In genomic region chr15:59896652-59897051, GRCh38 we compare ENCODE assay signal across 27 cellular contexts.
DNase-seq lines count a peak whose midpoint lies in the region; ATAC-seq and TF ChIP-seq lines count a peak whose summit lies in the region.
"Had no signal": no experiment of that assay in that cellular context is flagged by ENCODE, and none has a peak within 500 bp of the region (broad histone marks: within the 10 kb centered on the region; RNA-seq: fewer than 3 reads in every experiment).

No MANE protein-coding gene starts in this region.

- H3K9me3 ChIP-seq in HEK293 (ENCODE audit: control insufficient read depth, insufficient read depth, low read depth, low read length) (no peaks in the 10 kb centered on the region), left lung (no peaks in the 10 kb centered on the region)
- H3K9me3 ChIP-seq: BE2C, SJSA1 had no signal

- H3K36me3 Mint-ChIP-seq in endothelial cell (ENCODE audit: low read depth, unreplicated experiment) = no peaks in the 10 kb centered on the region
- H3K36me3 Mint-ChIP-seq in activated CD8-positive, alpha-beta memory T cell treated with anti-CD3 and anti-CD28 coated beads, Interleukin-2, amount 10 ng/mL, durations not matched to agents 7 days and 5 days = no peaks in the 10 kb centered on the region

- intact Hi-C loops in left lung (cut with DNase I) = no loop called here

- POLR2A ChIA-PET in HEK293 (lab: Yijun Ruan, JAX) = no interaction called here

- H3K27me3 Mint-ChIP-seq in endothelial cell (ENCODE audit: unreplicated experiment) = peaks cover 4% of the 10 kb centered on the region
- peaks cover 22% of the 10 kb centered on the region for H3K27me3 Mint-ChIP-seq in activated CD8-positive, alpha-beta memory T cell treated with anti-CD3 and anti-CD28 coated beads, Interleukin-2, amount 10 ng/mL, durations not matched to agents 7 days and 5 days

- H3K27me3 ChIP-seq in left lung = peaks cover 0 to 41% of the 10 kb centered on the region in 2 donors

- H3K4me1 Mint-ChIP-seq in endothelial cell (ENCODE audit: unreplicated experiment) = no peaks in the 10 kb centered on the region
- no peaks in the 10 kb centered on the region for H3K4me1 Mint-ChIP-seq in activated CD8-positive, alpha-beta memory T cell treated with anti-CD3 and anti-CD28 coated beads, Interleukin-2, amount 10 ng/mL, durations not matched to agents 7 days and 5 days

- CTCF ChIA-PET in HEK293 (lab: Yijun Ruan, JAX) = no interaction called here
- CTCF ChIA-PET in activated CD8-positive, alpha-beta memory T cell treated with anti-CD3 and anti-CD28 coated beads, Interleukin-2, amount 10 ng/mL, durations not matched to agents 7 days and 5 days (lab: Charles Lee) = no interaction called here

- DNase-seq in NCI-H146 (lab: John Stamatoyannopoulos, UW) (peak; percentile 16), NCI-H146 treated with DMSO at 0.1 percent for 48 hours (lab: John Stamatoyannopoulos, UW; ENCODE audit: unreplicated experiment) (no peak), NCI-H82 (lab: John Stamatoyannopoulos, UW) (peak; percentile 57), endothelial cell (ENCODE audit: low spot score) (no peak), left lung (no peak)
- DNase-seq in activated CD8-positive, alpha-beta memory T cell treated with anti-CD3 and anti-CD28 coated beads, Interleukin-2, amount 10 ng/mL, durations not matched to agents 7 days and 5 days = no peak
- no peak for DNase-seq in activated CD4-positive, alpha-beta T cell treated with anti-CD3 and anti-CD28 coated beads, Interleukin-2, amount 50 U/mL, for 1 hour
- DNase-seq: 8988T, ACHN, BE2C, DMS153, DND-41, H7, HFFc6, Kasumi-1, MV-4-11, NCI-H1105, NCI-H1436 treated with DMSO at 0.1 percent for 48 hours, NCI-H2029, NCI-H2171 treated with DMSO at 0.1 percent for 48 hours, NCI-H446, NCI-H526 treated with DMSO at 0.1 percent for 48 hours, PC-9 had no signal

- H3K4me1 ChIP-seq in HEK293 (ENCODE audit: control insufficient read depth, insufficient read depth, low read length) (peaks cover 7% of the 10 kb centered on the region; the same call in 1 of the 2 replicates), left lung (no peaks in the 10 kb centered on the region)
- H3K4me1 ChIP-seq: BE2C, SJSA1 had no signal

- H3K36me3 ChIP-seq in HEK293 (ENCODE audit: control insufficient read depth in 2 of 2, insufficient read depth in 1 of 2, low read length in 2 of 2) = no peaks in the 10 kb centered on the region
- no peaks in the 10 kb centered on the region for H3K36me3 ChIP-seq in left lung
- H3K36me3 ChIP-seq: BE2C, SJSA1 had no signal

- H3K27ac Mint-ChIP-seq in endothelial cell (ENCODE audit: unreplicated experiment) = peak overlapping the region; percentile 14
- no peak overlapping the region for H3K27ac Mint-ChIP-seq in activated CD8-positive, alpha-beta memory T cell treated with anti-CD3 and anti-CD28 coated beads, Interleukin-2, amount 10 ng/mL, durations not matched to agents 7 days and 5 days
- H3K27ac Mint-ChIP-seq: HFFc6 had no signal

- H3K4me3 ChIP-seq in HEK293 (ENCODE audit: low read depth, low read length) = no peak overlapping the region
- no peak overlapping the region for H3K4me3 ChIP-seq in left lung
- H3K4me3 ChIP-seq: K562, PC-9, SJSA1 had no signal

- no peaks in the 10 kb centered on the region for H3K9me3 Mint-ChIP-seq in endothelial cell (ENCODE audit: unreplicated experiment)
- H3K9me3 Mint-ChIP-seq in activated CD8-positive, alpha-beta memory T cell treated with anti-CD3 and anti-CD28 coated beads, Interleukin-2, amount 10 ng/mL, durations not matched to agents 7 days and 5 days (ENCODE audit: low read depth) = no peaks in the 10 kb centered on the region

- ATAC-seq in activated CD8-positive, alpha-beta memory T cell treated with anti-CD3 and anti-CD28 coated beads, Interleukin-2, amount 10 ng/mL, durations not matched to agents 7 days and 5 days = no peak
- no peak for ATAC-seq in left lung
- ATAC-seq: K562, Right ventricle myocardium inferior had no signal

- no peak overlapping the region for H3K4me3 Mint-ChIP-seq in endothelial cell (ENCODE audit: unreplicated experiment)
- no peak overlapping the region for H3K4me3 Mint-ChIP-seq in activated CD8-positive, alpha-beta memory T cell treated with anti-CD3 and anti-CD28 coated beads, Interleukin-2, amount 10 ng/mL, durations not matched to agents 7 days and 5 days
- H3K4me3 Mint-ChIP-seq: HFFc6 had no signal

- H3K27ac ChIP-seq in HEK293 (ENCODE audit: extremely low read depth, low read depth, low read length) = no peak overlapping the region
- no peak overlapping the region for H3K27ac ChIP-seq in left lung
- H3K27ac ChIP-seq: PC-9, SJSA1 had no signal

- TF ChIP-seq CTCF in HEK293 (tag by site-specific recombination; IDR thresholded peaks at IDR 0.05) = no peak
- TF ChIP-seq CTCF in endothelial cell (IDR thresholded peaks at IDR 0.05; ENCODE audit: unreplicated experiment) = no peak
- no peak for TF ChIP-seq CTCF in left lung (IDR thresholded peaks at IDR 0.05)

TF ChIP-seq in HEK293, 187 proteins besides CTCF, POLR2A, EP300 and RAD21 (continues in another document):
- TF ChIP-seq ZNF658 (tag by site-specific recombination; IDR thresholded peaks at IDR 0.05) (no peak), PRDM1 (tag by site-specific recombination; IDR thresholded peaks at IDR 0.05) (no peak), ZNF2 (tag by site-specific recombination; IDR thresholded peaks at IDR 0.05) (0 out of 2 replicates have a peak, but pooled peaks have one; percentile 14), ZNF654 (tag by site-specific recombination; IDR thresholded peaks at IDR 0.05; ENCODE audit: low read depth) (peak; percentile 5; the same call in 1 of the 2 replicates), ZSCAN23 (tag by site-specific recombination; IDR thresholded peaks at IDR 0.05) (peak; percentile 62; the same call in 1 of the 2 replicates), ZNF707 (tag by site-specific recombination; IDR thresholded peaks at IDR 0.05) (no peak), ZNF555 (tag by site-specific recombination; conservative IDR thresholded peaks at IDR 0.05) (no peak), ZNF513 (tag by site-specific recombination; IDR thresholded peaks at IDR 0.05) (no peak), ZNF133 (tag by site-specific recombination; IDR thresholded peaks at IDR 0.05) (no peak), PBX3 (CRISPR knock-in tag; IDR thresholded peaks at IDR 0.05) (no peak), SETDB1 (IDR thresholded peaks at IDR 0.05; ENCODE audit: insufficient read length, low read length) (no peak), OSR2 (tag by site-specific recombination; IDR thresholded peaks at IDR 0.05) (peak; percentile 86), BCL6B (tag by site-specific recombination; IDR thresholded peaks at IDR 0.05) (no peak), ZNF521 (tag by site-specific recombination; IDR thresholded peaks at IDR 0.05) (no peak), ZNF138 (tag by site-specific recombination; IDR thresholded peaks at IDR 0.05; ENCODE audit: borderline replicate concordance) (no peak), GLIS1 (tag by site-specific recombination; IDR thresholded peaks at IDR 0.05) (peak; percentile 45), ZNF580 (tag by site-specific recombination; IDR thresholded peaks at IDR 0.05) (no peak)
- TF ChIP-seq, protein P1, sequence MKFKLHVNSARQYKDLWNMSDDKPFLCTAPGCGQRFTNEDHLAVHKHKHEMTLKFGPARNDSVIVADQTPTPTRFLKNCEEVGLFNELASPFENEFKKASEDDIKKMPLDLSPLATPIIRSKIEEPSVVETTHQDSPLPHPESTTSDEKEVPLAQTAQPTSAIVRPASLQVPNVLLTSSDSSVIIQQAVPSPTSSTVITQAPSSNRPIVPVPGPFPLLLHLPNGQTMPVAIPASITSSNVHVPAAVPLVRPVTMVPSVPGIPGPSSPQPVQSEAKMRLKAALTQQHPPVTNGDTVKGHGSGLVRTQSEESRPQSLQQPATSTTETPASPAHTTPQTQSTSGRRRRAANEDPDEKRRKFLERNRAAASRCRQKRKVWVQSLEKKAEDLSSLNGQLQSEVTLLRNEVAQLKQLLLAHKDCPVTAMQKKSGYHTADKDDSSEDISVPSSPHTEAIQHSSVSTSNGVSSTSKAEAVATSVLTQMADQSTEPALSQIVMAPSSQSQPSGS (tag by site-specific recombination; IDR thresholded peaks at IDR 0.05; ENCODE audit: low read depth) = no peak

Comparison
In these comparisons a context has a peak if more than half of its experiments do, and no peak if none do; other contexts are left out.
1. DNase-seq: peak in NCI-H146 (single experiment) and NCI-H82 (single experiment); none in NCI-H146 treated with DMSO at 0.1 percent for 48 hours (single experiment), endothelial cell (single experiment), activated CD8-positive, alpha-beta memory T cell treated with anti-CD3 and anti-CD28 coated beads, Interleukin-2, amount 10 ng/mL, durations not matched to agents 7 days and 5 days (single experiment), left lung (0 of 2) and activated CD4-positive, alpha-beta T cell treated with anti-CD3 and anti-CD28 coated beads, Interleukin-2, amount 50 U/mL, for 1 hour (single experiment).